In genomic region chr17:41633498-41634197, GRCh38 we compare ENCODE assay signal across 18 cellular contexts. TPM values are rescaled to one million over a fixed set of nuclear protein-coding genes. Genes with fewer than 3 reads are reported as not detected.
A peak's percentile ranks its signal among the peaks of the same experiment; 100 is the strongest.
DNase-seq lines count a peak whose midpoint lies in the region; ATAC-seq lines count a peak whose summit lies in the region.
"Had no signal": no experiment of that assay in that cellular context is flagged by ENCODE, and none has a peak within 500 bp of the region (broad histone marks: within the 10 kb centered on the region; RNA-seq: fewer than 3 reads in every experiment).

No MANE protein-coding gene starts in this region.

- no peaks in the 10 kb centered on the region for H3K27me3 Mint-ChIP-seq in activated CD4-positive, alpha-beta memory T cell treated with anti-CD3 and anti-CD28 coated beads for 36 hours
- no peaks in the 10 kb centered on the region for H3K27me3 Mint-ChIP-seq in activated CD4-positive, alpha-beta memory T cell treated with anti-CD3 and anti-CD28 coated beads, Interleukin-2, amount 10 ng/mL, durations not matched to agents 7 days and 5 days
- H3K27me3 Mint-ChIP-seq: CD4-positive, CD25-positive, alpha-beta regulatory T cell; natural killer cell treated with Interleukin-12 subunit alpha and Interleukin-12 subunit beta and Interleukin-15 and Interleukin-18, amount 100 ng/mL, for 72 hours had no signal

- H4K91ac ChIP-seq in neuronal stem cell (ENCODE audit: low read depth, low read length, poor library complexity): peak overlapping the region; percentile 92

- H3K4me2 ChIP-seq in neuronal stem cell (ENCODE audit: insufficient read depth, low read length, poor library complexity, severe bottlenecking): no peak overlapping the region

- intact Hi-C loops in activated CD4-positive, alpha-beta memory T cell treated with anti-CD3 and anti-CD28 coated beads for 36 hours (cut with micrococcal nuclease): no loop called here

- peak overlapping the region; percentile 98 for H4K8ac ChIP-seq in neuronal stem cell (ENCODE audit: low read depth, low read length)

- H3K4me3 ChIP-seq in neuronal stem cell (ENCODE audit: low read length in 2 of 2): peak overlapping the region in 1 of 2 donors; percentile 23
- H3K4me3 ChIP-seq: vagina had no signal

- WGBS in neuronal stem cell (ENCODE audit: extremely low coverage in 2 of 2, insufficient read length in 2 of 2, insufficient replicate concordance in 1 of 2), 2 donors: 100% methylated on average over 1 of the region's 18 CpGs; no CpG with 5 or more reads in 1 of the 2 donors

- H3K79me1 ChIP-seq in neuronal stem cell (ENCODE audit: low read depth, low read length): peaks cover 9% of the 10 kb centered on the region

- no peaks in the 10 kb centered on the region for H3K36me3 Mint-ChIP-seq in activated CD4-positive, alpha-beta memory T cell treated with anti-CD3 and anti-CD28 coated beads for 36 hours
- H3K36me3 Mint-ChIP-seq in activated CD4-positive, alpha-beta memory T cell treated with anti-CD3 and anti-CD28 coated beads, Interleukin-2, amount 10 ng/mL, durations not matched to agents 7 days and 5 days (ENCODE audit: low read depth): no peaks in the 10 kb centered on the region
- H3K36me3 Mint-ChIP-seq: brain; CD4-positive, CD25-positive, alpha-beta regulatory T cell; natural killer cell treated with Interleukin-12 subunit alpha and Interleukin-12 subunit beta and Interleukin-15 and Interleukin-18, amount 100 ng/mL, for 72 hours had no signal

- CTCF ChIA-PET in activated CD4-positive, alpha-beta memory T cell treated with anti-CD3 and anti-CD28 coated beads for 36 hours (lab: Charles Lee): interaction anchor here (0.8 kb wide), 1 partner anchor 32 kb away, joined by 3 read pairs; no protein-coding TSS in a partner anchor
- CTCF ChIA-PET in activated CD4-positive, alpha-beta memory T cell treated with anti-CD3 and anti-CD28 coated beads, Interleukin-2, amount 10 ng/mL, durations not matched to agents 7 days and 5 days (lab: Charles Lee): no interaction called here

- peaks cover 0 to 5% of the 10 kb centered on the region in 2 donors for H3K36me3 ChIP-seq in neuronal stem cell (replicated peaks in 1 of 2; ENCODE audit: control insufficient read depth in 2 of 2, insufficient read depth in 2 of 2, low read length in 2 of 2)
- H3K36me3 ChIP-seq: vagina had no signal

- peaks cover 0 to 6% (median 3%) of the 10 kb centered on the region in 3 experiments for H3K27me3 ChIP-seq in neuronal stem cell (ENCODE audit: control insufficient read depth in 3 of 3, insufficient read depth in 3 of 3, low read depth in 1 of 3, low read length in 3 of 3)
- H3K27me3 ChIP-seq: vagina had no signal

- no peaks in the 10 kb centered on the region for H3K4me1 Mint-ChIP-seq in activated CD4-positive, alpha-beta memory T cell treated with anti-CD3 and anti-CD28 coated beads for 36 hours (ENCODE audit: low read depth)
- no peaks in the 10 kb centered on the region for H3K4me1 Mint-ChIP-seq in activated CD4-positive, alpha-beta memory T cell treated with anti-CD3 and anti-CD28 coated beads, Interleukin-2, amount 10 ng/mL, durations not matched to agents 7 days and 5 days
- H3K4me1 Mint-ChIP-seq: CD4-positive, CD25-positive, alpha-beta regulatory T cell had no signal

- no peak overlapping the region for H2BK15ac ChIP-seq in neuronal stem cell (ENCODE audit: low read length)

- H3K4ac ChIP-seq in neuronal stem cell (ENCODE audit: low read length): peak overlapping the region; percentile 76

- peak overlapping the region; percentile 73 for H2BK12ac ChIP-seq in neuronal stem cell (ENCODE audit: low read length)

- H3K23ac ChIP-seq in neuronal stem cell (ENCODE audit: low read depth, low read length, poor library complexity): peak overlapping the region; percentile 85

- no peaks in the 10 kb centered on the region for H3K9me3 Mint-ChIP-seq in activated CD4-positive, alpha-beta memory T cell treated with anti-CD3 and anti-CD28 coated beads for 36 hours
- no peaks in the 10 kb centered on the region for H3K9me3 Mint-ChIP-seq in activated CD4-positive, alpha-beta memory T cell treated with anti-CD3 and anti-CD28 coated beads, Interleukin-2, amount 10 ng/mL, durations not matched to agents 7 days and 5 days
- H3K9me3 Mint-ChIP-seq: CD4-positive, CD25-positive, alpha-beta regulatory T cell; H9; natural killer cell treated with Interleukin-12 subunit alpha and Interleukin-12 subunit beta and Interleukin-15 and Interleukin-18, amount 100 ng/mL, for 72 hours had no signal

- no peak overlapping the region for H2BK5ac ChIP-seq in neuronal stem cell (ENCODE audit: low read length)

- no peak overlapping the region for H2AFZ ChIP-seq in neuronal stem cell (ENCODE audit: low read length)

- POLR2A ChIA-PET in activated CD4-positive, alpha-beta memory T cell treated with anti-CD3 and anti-CD28 coated beads for 36 hours (lab: Charles Lee): no interaction called here
- POLR2A ChIA-PET in activated CD4-positive, alpha-beta memory T cell treated with anti-CD3 and anti-CD28 coated beads, Interleukin-2, amount 10 ng/mL, durations not matched to agents 7 days and 5 days (lab: Charles Lee): no interaction called here

- H3K4me1 ChIP-seq in neuronal stem cell (ENCODE audit: control insufficient read depth in 2 of 2, insufficient read depth in 1 of 2, low read depth in 1 of 2, low read length in 2 of 2): peaks cover 0 to 12% of the 10 kb centered on the region in 2 donors

- H3K14ac ChIP-seq in neuronal stem cell (ENCODE audit: low read length): peak overlapping the region; percentile 97

- H2AK5ac ChIP-seq in neuronal stem cell (ENCODE audit: low read depth, low read length): peak overlapping the region; percentile 74

- peak; percentile 12 for DNase-seq in activated CD4-positive, alpha-beta memory T cell treated with anti-CD3 and anti-CD28 coated beads for 36 hours
- DNase-seq in activated CD4-positive, alpha-beta memory T cell treated with anti-CD3 and anti-CD28 coated beads, Interleukin-2, amount 10 ng/mL, durations not matched to agents 7 days and 5 days: no peak
- DNase-seq in SK-N-DZ (ENCODE audit: low spot score) (peak; percentile 60), neuronal stem cell (ENCODE audit: low spot score) (no peak), NCI-H128 (lab: John Stamatoyannopoulos, UW; ENCODE audit: unreplicated experiment) (no peak)
- DNase-seq: ACHN; activated naive CD4-positive, alpha-beta T cell treated with Interleukin-2 at 50 U/mL for 16 hours; H9; NCI-H1930; NCI-H524 treated with DMSO at 0.1 percent for 48 hours; PC-3 had no signal

- ATAC-seq in HG03571 (IDR thresholded peaks at IDR 0.05; ENCODE audit: unreplicated experiment): no peak
- ATAC-seq: PC-3 had no signal

- H2BK120ac ChIP-seq in neuronal stem cell (ENCODE audit: low read depth, low read length): no peak overlapping the region

- H3K18ac ChIP-seq in neuronal stem cell (ENCODE audit: low read length): peak overlapping the region; percentile 28

- H3K9ac ChIP-seq in neuronal stem cell (ENCODE audit: low read depth, low read length, poor library complexity): peak overlapping the region; percentile 60

- H3K9me3 ChIP-seq in neuronal stem cell (replicated peaks in 1 of 2; ENCODE audit: control insufficient read depth in 2 of 2, insufficient read depth in 1 of 2, low read depth in 1 of 2, low read length in 2 of 2): peaks cover 0 to 9% of the 10 kb centered on the region in 2 donors
- H3K9me3 ChIP-seq: vagina had no signal

- H3K27ac ChIP-seq in neuronal stem cell (replicated peaks; ENCODE audit: low read length): no peak overlapping the region
- H3K27ac ChIP-seq: vagina had no signal

- H3K4me3 Mint-ChIP-seq in activated CD4-positive, alpha-beta memory T cell treated with anti-CD3 and anti-CD28 coated beads for 36 hours: no peak overlapping the region
- H3K4me3 Mint-ChIP-seq in activated CD4-positive, alpha-beta memory T cell treated with anti-CD3 and anti-CD28 coated beads, Interleukin-2, amount 10 ng/mL, durations not matched to agents 7 days and 5 days: no peak overlapping the region
- H3K4me3 Mint-ChIP-seq: brain; CD4-positive, CD25-positive, alpha-beta regulatory T cell; H9; natural killer cell treated with Interleukin-12 subunit alpha and Interleukin-12 subunit beta and Interleukin-15 and Interleukin-18, amount 100 ng/mL, for 72 hours had no signal

- H3K27ac Mint-ChIP-seq in activated CD4-positive, alpha-beta memory T cell treated with anti-CD3 and anti-CD28 coated beads for 36 hours: no peak overlapping the region
- H3K27ac Mint-ChIP-seq in activated CD4-positive, alpha-beta memory T cell treated with anti-CD3 and anti-CD28 coated beads, Interleukin-2, amount 10 ng/mL, durations not matched to agents 7 days and 5 days: no peak overlapping the region
- H3K27ac Mint-ChIP-seq: brain; CD4-positive, CD25-positive, alpha-beta regulatory T cell; H9; natural killer cell treated with Interleukin-12 subunit alpha and Interleukin-12 subunit beta and Interleukin-15 and Interleukin-18, amount 100 ng/mL, for 72 hours had no signal

RNA-seq across cellular contexts. Expression of gene KRT17, which starts 9.3 kb away (rescaled TPM):
- not detected for total RNA-seq in activated CD4-positive, alpha-beta memory T cell treated with anti-CD3 and anti-CD28 coated beads for 36 hours
- total RNA-seq in activated CD4-positive, alpha-beta memory T cell treated with anti-CD3 and anti-CD28 coated beads, Interleukin-2, amount 10 ng/mL, durations not matched to agents 7 days and 5 days: not detected
- 4.2 and 10.1 TPM in 2 replicates for polyA plus RNA-seq in SK-N-DZ (2014; cell fraction: cytosol; rRNA removed)
- polyA plus RNA-seq in SK-N-DZ (2014; cell fraction: nucleus; rRNA removed): 7.1 and 8.4 TPM in 2 replicates
- 0.07 TPM for polyA plus RNA-seq in neuronal stem cell (2013, experiment 1 of 2)
- 0.03 TPM for polyA plus RNA-seq in neuronal stem cell (2013, experiment 2 of 2)
- total RNA-seq: CD4-positive, CD25-positive, alpha-beta regulatory T cell; lung microvascular endothelial cell; natural killer cell treated with Interleukin-12 subunit alpha and Interleukin-12 subunit beta and Interleukin-15 and Interleukin-18, amount 100 ng/mL, for 72 hours had no signal
- polyA plus RNA-seq: CD4-positive, CD25-positive, alpha-beta regulatory T cell had no signal

RNA-seq across cellular contexts. Expression of gene KRT16, which starts 21.1 kb away (rescaled TPM):
- not detected for total RNA-seq in activated CD4-positive, alpha-beta memory T cell treated with anti-CD3 and anti-CD28 coated beads for 36 hours
- not detected for total RNA-seq in activated CD4-positive, alpha-beta memory T cell treated with anti-CD3 and anti-CD28 coated beads, Interleukin-2, amount 10 ng/mL, durations not matched to agents 7 days and 5 days
- polyA plus RNA-seq in SK-N-DZ (2014; cell fraction: cytosol; rRNA removed): 1.2 TPM in 1 of 2 replicates, not detected in the other
- polyA plus RNA-seq in SK-N-DZ (2014; cell fraction: nucleus; rRNA removed): 0.71 TPM in 1 of 2 replicates, not detected in the other
- not detected for polyA plus RNA-seq in neuronal stem cell (2013, experiment 1 of 2)
- 0.03 TPM for polyA plus RNA-seq in neuronal stem cell (2013, experiment 2 of 2)
- total RNA-seq: CD4-positive, CD25-positive, alpha-beta regulatory T cell; H9; lung microvascular endothelial cell; natural killer cell treated with Interleukin-12 subunit alpha and Interleukin-12 subunit beta and Interleukin-15 and Interleukin-18, amount 100 ng/mL, for 72 hours had no signal
- polyA plus RNA-seq: CD4-positive, CD25-positive, alpha-beta regulatory T cell had no signal

RNA-seq across cellular contexts. Expression of gene KRT14, which starts 47.0 kb away (rescaled TPM):
- total RNA-seq in activated CD4-positive, alpha-beta memory T cell treated with anti-CD3 and anti-CD28 coated beads for 36 hours: not detected
- not detected for total RNA-seq in activated CD4-positive, alpha-beta memory T cell treated with anti-CD3 and anti-CD28 coated beads, Interleukin-2, amount 10 ng/mL, durations not matched to agents 7 days and 5 days
- polyA plus RNA-seq in SK-N-DZ (2014; cell fraction: cytosol; rRNA removed): not detected in 2 replicates
- not detected in 2 replicates for polyA plus RNA-seq in SK-N-DZ (2014; cell fraction: nucleus; rRNA removed)
- not detected for polyA plus RNA-seq in neuronal stem cell (2013, experiment 1 of 2)
- not detected for polyA plus RNA-seq in neuronal stem cell (2013, experiment 2 of 2)
- total RNA-seq: CD4-positive, CD25-positive, alpha-beta regulatory T cell; epithelial cell of proximal tubule; H9; lung microvascular endothelial cell; natural killer cell treated with Interleukin-12 subunit alpha and Interleukin-12 subunit beta and Interleukin-15 and Interleukin-18, amount 100 ng/mL, for 72 hours had no signal
- polyA plus RNA-seq: CD4-positive, CD25-positive, alpha-beta regulatory T cell had no signal

RNA-seq across cellular contexts. Expression of gene EIF1, which starts 55.0 kb away (rescaled TPM):
- total RNA-seq in activated CD4-positive, alpha-beta memory T cell treated with anti-CD3 and anti-CD28 coated beads for 36 hours: 1,000 to 10,000 TPM; 1,052 to 1,072 TPM
- total RNA-seq in activated CD4-positive, alpha-beta memory T cell treated with anti-CD3 and anti-CD28 coated beads, Interleukin-2, amount 10 ng/mL, durations not matched to agents 7 days and 5 days: 100 to 1,000 TPM; 933 to 950 TPM
- 85.8 and 129 TPM in 2 replicates for polyA plus RNA-seq in SK-N-DZ (2014; cell fraction: cytosol; rRNA removed)
- polyA plus RNA-seq in SK-N-DZ (2014; cell fraction: nucleus; rRNA removed): 194 and 234 TPM in 2 replicates
- 353 TPM for polyA plus RNA-seq in neuronal stem cell (2013, experiment 1 of 2)
- polyA plus RNA-seq in neuronal stem cell (2013, experiment 2 of 2): 340 TPM

Comparison
In these comparisons a context has a peak if more than half of its experiments do, and no peak if none do; other contexts are left out.
1. DNase-seq: peak in activated CD4-positive, alpha-beta memory T cell treated with anti-CD3 and anti-CD28 coated beads for 36 hours (single experiment) and SK-N-DZ (single experiment); none in activated CD4-positive, alpha-beta memory T cell treated with anti-CD3 and anti-CD28 coated beads, Interleukin-2, amount 10 ng/mL, durations not matched to agents 7 days and 5 days (single experiment), neuronal stem cell (single experiment) and NCI-H128 (single experiment).